Comparison of ENCODE assay signal across 43 cellular contexts in genomic region chr15:72456684-72457083, GRCh38. TPM values are rescaled to one million over a fixed set of nuclear protein-coding genes. Genes with fewer than 3 reads are reported as not detected.
"Had no signal": no experiment of that assay in that cellular context is flagged by ENCODE, and none has a peak within 500 bp of the region (broad histone marks: within the 10 kb centered on the region; RNA-seq: fewer than 3 reads in every experiment).

No MANE protein-coding gene starts in this region.

- H3K9me3 Mint-ChIP-seq: activated naive CD4-positive, alpha-beta T cell treated with anti-CD3 and anti-CD28 coated beads for 36 hours; activated naive CD4-positive, alpha-beta T cell treated with anti-CD3 and anti-CD28 coated beads, Interleukin-2, amount 10 ng/mL, durations not matched to agents 7 days and 5 days; activated naive CD4-positive, alpha-beta T cell treated with anti-CD3 and anti-CD28 coated beads, Interleukin-2, amount 50 U/mL, for 24 hours; activated naive CD4-positive, alpha-beta T cell treated with anti-CD3 and anti-CD28 coated beads, Interleukin-2, amount 50 U/mL, for 72 hours; activated naive CD8-positive, alpha-beta T cell treated with anti-CD3 and anti-CD28 coated beads for 36 hours; activated naive CD8-positive, alpha-beta T cell treated with anti-CD3 and anti-CD28 coated beads, Interleukin-2, amount 10 ng/mL, durations not matched to agents 7 days and 5 days; activated naive CD8-positive, alpha-beta T cell treated with anti-CD3 and anti-CD28 coated beads, Interleukin-2, amount 50 U/mL, for 24 hours; activated T-cell treated with anti-CD3 and anti-CD28 coated beads, Interleukin-2, amount 50 U/mL, for 24 hours; activated T-cell treated with anti-CD3 and anti-CD28 coated beads, Interleukin-2, amount 50 U/mL, for 4 hours; activated T-cell treated with anti-CD3 and anti-CD28 coated beads, Interleukin-2, amount 50 U/mL, for 72 hours; activated T-helper 1 cell treated with anti-CD3 and anti-CD28 coated beads, Interleukin-12 subunit alpha, Interleukin-12 subunit beta, Interleukin-2, Interleukin-4 antibody, amounts not matched to agents 30 ng/mL and 10 ng/mL and 1 ng/mL, durations not matched to agents 14 hours and 24 hours and 36 hours; activated T-helper 17 cell treated with anti-CD3 and anti-CD28 coated beads, Interleukin-2, amount 50 U/mL, for 72 hours; activated T-helper 2 cell treated with anti-CD3 and anti-CD28 coated beads, Interferon-gamma antibody, Interleukin-2, Interleukin-4, amounts not matched to agents 10 μg/mL and 5 μg/mL and 100 μg/mL, durations not matched to agents 14 hours and 24 hours and 36 hours; brain; central memory CD8-positive, alpha-beta T cell had no signal

- FAIRE-seq: astrocyte, bronchial epithelial cell had no signal

- H3K36me3 ChIP-seq: adrenal gland, ascending aorta, brain microvascular endothelial cell, cardiac muscle cell had no signal

- H3K27ac Mint-ChIP-seq: activated naive CD4-positive, alpha-beta T cell treated with anti-CD3 and anti-CD28 coated beads for 36 hours; activated naive CD4-positive, alpha-beta T cell treated with anti-CD3 and anti-CD28 coated beads, Interleukin-2, amount 50 U/mL, for 24 hours; activated naive CD4-positive, alpha-beta T cell treated with anti-CD3 and anti-CD28 coated beads, Interleukin-2, amount 50 U/mL, for 72 hours; activated naive CD8-positive, alpha-beta T cell; activated naive CD8-positive, alpha-beta T cell treated with anti-CD3 and anti-CD28 coated beads for 36 hours; activated naive CD8-positive, alpha-beta T cell treated with anti-CD3 and anti-CD28 coated beads, Interleukin-2, amount 10 ng/mL, durations not matched to agents 7 days and 5 days; activated naive CD8-positive, alpha-beta T cell treated with anti-CD3 and anti-CD28 coated beads, Interleukin-2, amount 50 U/mL, for 24 hours; activated T-cell treated with anti-CD3 and anti-CD28 coated beads, Interleukin-2, amount 50 U/mL, for 24 hours; activated T-cell treated with anti-CD3 and anti-CD28 coated beads, Interleukin-2, amount 50 U/mL, for 72 hours; activated T-helper 1 cell treated with anti-CD3 and anti-CD28 coated beads, Interleukin-12 subunit alpha, Interleukin-12 subunit beta, Interleukin-2, Interleukin-4 antibody, amounts not matched to agents 30 ng/mL and 10 ng/mL and 1 ng/mL, durations not matched to agents 14 hours and 24 hours and 36 hours; activated T-helper 17 cell treated with anti-CD3 and anti-CD28 coated beads, Interleukin-2, amount 50 U/mL, for 72 hours; activated T-helper 2 cell treated with anti-CD3 and anti-CD28 coated beads, Interferon-gamma antibody, Interleukin-2, Interleukin-4, amounts not matched to agents 10 μg/mL and 5 μg/mL and 100 μg/mL, durations not matched to agents 14 hours and 24 hours and 36 hours; brain had no signal

- H3K36me3 Mint-ChIP-seq: activated naive CD4-positive, alpha-beta T cell treated with anti-CD3 and anti-CD28 coated beads, Interleukin-2, amount 10 ng/mL, durations not matched to agents 7 days and 5 days; activated naive CD4-positive, alpha-beta T cell treated with anti-CD3 and anti-CD28 coated beads, Interleukin-2, amount 50 U/mL, for 72 hours; activated naive CD8-positive, alpha-beta T cell treated with anti-CD3 and anti-CD28 coated beads for 36 hours; activated naive CD8-positive, alpha-beta T cell treated with anti-CD3 and anti-CD28 coated beads, Interleukin-2, amount 10 ng/mL, durations not matched to agents 7 days and 5 days; brain had no signal

- H3K27ac ChIP-seq: adrenal gland, ascending aorta, body of pancreas, brain microvascular endothelial cell, cardiac muscle cell had no signal

- H3K4me3 ChIP-seq: adrenal gland, ascending aorta, body of pancreas, cardiac muscle cell had no signal

- ATAC-seq: activated naive CD4-positive, alpha-beta T cell treated with anti-CD3 and anti-CD28 coated beads, Interleukin-2, amount 50 U/mL, for 72 hours; activated naive CD8-positive, alpha-beta T cell treated with anti-CD3 and anti-CD28 coated beads, Interleukin-2, amount 50 U/mL, for 24 hours; activated T-cell treated with anti-CD3 and anti-CD28 coated beads, Interleukin-2, amount 50 U/mL, for 4 hours; activated T-cell treated with anti-CD3 and anti-CD28 coated beads, Interleukin-2, amount 50 U/mL, for 72 hours; activated T-helper 17 cell treated with anti-CD3 and anti-CD28 coated beads, Interleukin-2, amount 50 U/mL, for 72 hours; body of pancreas had no signal

- H3K27me3 Mint-ChIP-seq: activated naive CD4-positive, alpha-beta T cell treated with anti-CD3 and anti-CD28 coated beads, Interleukin-2, amount 50 U/mL, for 24 hours; activated naive CD8-positive, alpha-beta T cell; activated naive CD8-positive, alpha-beta T cell treated with anti-CD3 and anti-CD28 coated beads for 36 hours; activated T-cell treated with anti-CD3 and anti-CD28 coated beads, Interleukin-2, amount 50 U/mL, for 24 hours; activated T-helper 17 cell treated with anti-CD3 and anti-CD28 coated beads, Interleukin-2, amount 50 U/mL, for 72 hours; central memory CD8-positive, alpha-beta T cell had no signal

- H3K27me3 ChIP-seq: adrenal gland, ascending aorta, body of pancreas, brain microvascular endothelial cell had no signal

- H3K9me3 ChIP-seq: adrenal gland, ascending aorta, body of pancreas had no signal

- H3K4me3 Mint-ChIP-seq: activated naive CD4-positive, alpha-beta T cell treated with anti-CD3 and anti-CD28 coated beads for 36 hours; activated naive CD4-positive, alpha-beta T cell treated with anti-CD3 and anti-CD28 coated beads, Interleukin-2, amount 10 ng/mL, durations not matched to agents 7 days and 5 days; activated naive CD4-positive, alpha-beta T cell treated with anti-CD3 and anti-CD28 coated beads, Interleukin-2, amount 50 U/mL, for 24 hours; activated naive CD8-positive, alpha-beta T cell; activated naive CD8-positive, alpha-beta T cell treated with anti-CD3 and anti-CD28 coated beads for 36 hours; activated naive CD8-positive, alpha-beta T cell treated with anti-CD3 and anti-CD28 coated beads, Interleukin-2, amount 10 ng/mL, durations not matched to agents 7 days and 5 days; activated naive CD8-positive, alpha-beta T cell treated with anti-CD3 and anti-CD28 coated beads, Interleukin-2, amount 50 U/mL, for 24 hours; activated T-cell treated with anti-CD3 and anti-CD28 coated beads, Interleukin-2, amount 50 U/mL, for 24 hours; activated T-cell treated with anti-CD3 and anti-CD28 coated beads, Interleukin-2, amount 50 U/mL, for 4 hours; activated T-cell treated with anti-CD3 and anti-CD28 coated beads, Interleukin-2, amount 50 U/mL, for 72 hours; activated T-helper 1 cell treated with anti-CD3 and anti-CD28 coated beads, Interleukin-12 subunit alpha, Interleukin-12 subunit beta, Interleukin-2, Interleukin-4 antibody, amounts not matched to agents 30 ng/mL and 10 ng/mL and 1 ng/mL, durations not matched to agents 14 hours and 24 hours and 36 hours; activated T-helper 17 cell treated with anti-CD3 and anti-CD28 coated beads, Interleukin-2, amount 50 U/mL, for 72 hours; brain; central memory CD8-positive, alpha-beta T cell had no signal

- H3K4me1 Mint-ChIP-seq: brain had no signal

- H3K4me1 ChIP-seq: ascending aorta, body of pancreas had no signal

- DNase-seq: activated effector memory CD4-positive, alpha-beta T cell treated with anti-CD3 and anti-CD28 coated beads, Interleukin-2, amount 50 U/mL, for 16 hours; activated effector memory CD4-positive, alpha-beta T cell treated with Interleukin-2 at 50 U/mL for 16 hours; activated gamma-delta T cell; activated gamma-delta T cell treated with Interleukin-2 at 50 U/mL for 16 hours; activated naive CD4-positive, alpha-beta T cell; activated naive CD4-positive, alpha-beta T cell treated with anti-CD3 and anti-CD28 coated beads for 36 hours; activated naive CD4-positive, alpha-beta T cell treated with anti-CD3 and anti-CD28 coated beads, Interleukin-2, amount 10 ng/mL, durations not matched to agents 7 days and 5 days; activated naive CD4-positive, alpha-beta T cell treated with anti-CD3 and anti-CD28 coated beads, Interleukin-2, amount 50 U/mL, for 16 hours; activated naive CD4-positive, alpha-beta T cell treated with Interleukin-2 at 50 U/mL for 16 hours; activated naive CD8-positive, alpha-beta T cell treated with anti-CD3 and anti-CD28 coated beads for 36 hours; activated naive CD8-positive, alpha-beta T cell treated with anti-CD3 and anti-CD28 coated beads, Interleukin-2, amount 10 ng/mL, durations not matched to agents 7 days and 5 days; activated naive CD8-positive, alpha-beta T cell treated with anti-CD3 and anti-CD28 coated beads, Interleukin-2, amount 50 U/mL, for 24 hours; activated T-cell treated with anti-CD3 and anti-CD28 coated beads, Interleukin-2, amount 50 U/mL, for 1 hour; activated T-cell treated with anti-CD3 and anti-CD28 coated beads, Interleukin-2, amount 50 U/mL, for 24 hours; activated T-cell treated with anti-CD3 and anti-CD28 coated beads, Interleukin-2, amount 50 U/mL, for 4 hours; activated T-cell treated with anti-CD3 and anti-CD28 coated beads, Interleukin-2, amount 50 U/mL, for 48 hours; activated T-cell treated with anti-CD3 and anti-CD28 coated beads, Interleukin-2, amount 50 U/mL, for 72 hours; adrenal gland; amniotic stem cell; amygdala; anterior cingulate cortex; aorta; body of pancreas; brain microvascular endothelial cell; caudate nucleus; central memory CD4-positive, alpha-beta T cell; cerebellar nuclear complex had no signal

RNA-seq across cellular contexts. Expression of gene TMEM202, which starts 58.6 kb away (rescaled TPM):
- total RNA-seq: activated naive CD4-positive, alpha-beta T cell treated with anti-CD3 and anti-CD28 coated beads for 36 hours; activated naive CD4-positive, alpha-beta T cell treated with anti-CD3 and anti-CD28 coated beads, Interleukin-2, amount 50 U/mL, for 72 hours; activated naive CD8-positive, alpha-beta T cell treated with anti-CD3 and anti-CD28 coated beads for 36 hours; activated naive CD8-positive, alpha-beta T cell treated with anti-CD3 and anti-CD28 coated beads, Interleukin-2, amount 10 ng/mL, durations not matched to agents 7 days and 5 days; activated T-cell treated with anti-CD3 and anti-CD28 coated beads, Interleukin-2, amount 50 U/mL, for 4 hours; activated T-cell treated with anti-CD3 and anti-CD28 coated beads, Interleukin-2, amount 50 U/mL, for 72 hours; activated T-helper 1 cell treated with anti-CD3 and anti-CD28 coated beads, Interleukin-12 subunit alpha, Interleukin-12 subunit beta, Interleukin-2, Interleukin-4 antibody, amounts not matched to agents 30 ng/mL and 10 ng/mL and 1 ng/mL, durations not matched to agents 14 hours and 24 hours and 36 hours; activated T-helper 17 cell treated with anti-CD3 and anti-CD28 coated beads, Interleukin-2, amount 50 U/mL, for 72 hours; activated T-helper 2 cell treated with anti-CD3 and anti-CD28 coated beads, Interferon-gamma antibody, Interleukin-2, Interleukin-4, amounts not matched to agents 10 μg/mL and 5 μg/mL and 100 μg/mL, durations not matched to agents 14 hours and 24 hours and 36 hours; adrenal gland; aorta; ascending aorta; astrocyte; body of pancreas; bronchial epithelial cell; cardiac muscle cell; cardiac septum; cerebellum; chondrocyte had no signal
- polyA plus RNA-seq: adipose tissue, adrenal gland, aorta, cardiac muscle cell had no signal
